In the genomic region with DNA sequence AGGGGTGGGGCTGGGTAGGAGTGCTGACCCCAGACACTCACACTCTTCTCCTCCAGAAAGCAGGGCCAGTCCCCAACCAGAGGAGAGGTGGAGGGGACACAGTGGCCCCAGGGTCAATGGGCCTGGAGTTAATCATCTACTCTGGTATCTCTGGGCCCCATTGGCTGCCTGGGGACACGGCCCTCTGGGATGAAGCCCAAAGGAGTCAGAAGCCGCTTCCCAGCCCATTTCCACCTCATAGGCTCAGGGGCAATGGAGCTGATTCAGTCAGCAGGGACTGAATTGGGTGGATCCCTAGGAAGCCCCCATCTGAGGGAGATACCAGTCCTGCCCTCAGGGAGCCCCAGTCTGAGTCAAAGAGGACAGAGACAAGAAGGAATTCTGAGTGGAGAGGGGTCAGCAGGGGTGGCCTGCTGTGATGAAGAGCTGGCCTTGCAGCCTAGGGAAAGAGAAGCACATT, we compare ENCODE assay signal across 11 cellular contexts. TPM values are rescaled to one million over a fixed set of nuclear protein-coding genes. Genes with fewer than 3 reads are reported as not detected.
"Had no signal": no experiment of that assay in that cellular context is flagged by ENCODE, and none has a peak within 500 bp of the region (broad histone marks: within the 10 kb centered on the region; RNA-seq: fewer than 3 reads in every experiment).

No MANE protein-coding gene starts in this region.

- ATAC-seq: stimulated activated memory B cell treated with anti-CD40 and anti-IgM and Interleukin-4, amounts not matched to agents 10 μg/mL and 1 μg/mL and 100 μg/mL, for 72 hours had no signal

- H3K27ac Mint-ChIP-seq: activated CD4-positive, alpha-beta memory T cell treated with anti-CD3 and anti-CD28 coated beads, Interleukin-2, amount 10 ng/mL, durations not matched to agents 7 days and 5 days; activated naive CD4-positive, alpha-beta T cell treated with anti-CD3 and anti-CD28 coated beads, Interleukin-2, amount 10 ng/mL, durations not matched to agents 7 days and 5 days; stimulated activated memory B cell treated with anti-CD40 and anti-IgM and Interleukin-4, amounts not matched to agents 10 μg/mL and 1 μg/mL and 100 μg/mL, for 72 hours had no signal

- DNase-seq: activated CD4-positive, alpha-beta memory T cell treated with anti-CD3 and anti-CD28 coated beads, Interleukin-2, amount 10 ng/mL, durations not matched to agents 7 days and 5 days; activated CD4-positive, alpha-beta T cell treated with anti-CD3 and anti-CD28 coated beads for 1 hour; activated naive CD4-positive, alpha-beta T cell treated with anti-CD3 and anti-CD28 coated beads, Interleukin-2, amount 10 ng/mL, durations not matched to agents 7 days and 5 days; central memory CD4-positive, alpha-beta T cell; effector CD4-positive, alpha-beta T cell; small intestine; tibial artery had no signal

- H3K4me3 ChIP-seq: coronary artery, tibial artery had no signal

- FAIRE-seq: small intestine had no signal

- H3K36me3 Mint-ChIP-seq: stimulated activated memory B cell treated with anti-CD40 and anti-IgM and Interleukin-4, amounts not matched to agents 10 μg/mL and 1 μg/mL and 100 μg/mL, for 72 hours had no signal

- H3K9me3 Mint-ChIP-seq: activated CD4-positive, alpha-beta memory T cell treated with anti-CD3 and anti-CD28 coated beads, Interleukin-2, amount 10 ng/mL, durations not matched to agents 7 days and 5 days; activated naive CD4-positive, alpha-beta T cell treated with anti-CD3 and anti-CD28 coated beads, Interleukin-2, amount 10 ng/mL, durations not matched to agents 7 days and 5 days; stimulated activated memory B cell treated with anti-CD40 and anti-IgM and Interleukin-4, amounts not matched to agents 10 μg/mL and 1 μg/mL and 100 μg/mL, for 72 hours had no signal

- H3K27ac ChIP-seq: coronary artery, tibial artery had no signal

- H3K9me3 ChIP-seq: tibial artery had no signal

- H3K4me3 Mint-ChIP-seq: activated CD4-positive, alpha-beta memory T cell treated with anti-CD3 and anti-CD28 coated beads, Interleukin-2, amount 10 ng/mL, durations not matched to agents 7 days and 5 days; activated naive CD4-positive, alpha-beta T cell treated with anti-CD3 and anti-CD28 coated beads, Interleukin-2, amount 10 ng/mL, durations not matched to agents 7 days and 5 days; stimulated activated memory B cell treated with anti-CD40 and anti-IgM and Interleukin-4, amounts not matched to agents 10 μg/mL and 1 μg/mL and 100 μg/mL, for 72 hours had no signal

- H3K36me3 ChIP-seq: tibial artery had no signal

RNA-seq across cellular contexts. Expression of a gene that starts 47.8 kb away (rescaled TPM):
- total RNA-seq: activated CD4-positive, alpha-beta memory T cell treated with anti-CD3 and anti-CD28 coated beads, Interleukin-2, amount 10 ng/mL, durations not matched to agents 7 days and 5 days; kidney epithelial cell; lower leg skin had no signal

RNA-seq across cellular contexts. Expression of a gene that starts 59.2 kb away (rescaled TPM):
- total RNA-seq: activated CD4-positive, alpha-beta memory T cell treated with anti-CD3 and anti-CD28 coated beads, Interleukin-2, amount 10 ng/mL, durations not matched to agents 7 days and 5 days; kidney epithelial cell; lower leg skin had no signal
